Comparison of ENCODE assay signal across 31 cellular contexts in the genomic region with DNA sequence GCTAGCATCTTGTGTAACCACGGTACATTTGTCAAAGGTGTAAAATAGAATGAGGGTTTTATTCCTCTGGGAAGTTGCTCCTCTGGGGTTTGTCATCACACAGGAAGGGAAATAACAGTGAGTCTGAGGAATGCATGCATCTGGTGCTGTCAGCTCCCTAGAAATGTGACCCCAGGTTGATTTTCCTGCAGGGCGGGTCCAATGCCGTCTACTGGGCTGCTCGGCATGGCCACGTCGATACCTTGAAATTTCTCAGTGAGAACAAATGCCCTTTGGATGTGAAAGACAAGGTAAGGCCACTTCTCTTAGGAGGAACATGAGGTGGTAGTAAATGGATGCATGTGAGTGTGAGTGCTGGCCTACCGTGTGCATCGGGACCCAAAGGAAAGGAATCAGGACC.
"Had no signal": no experiment of that assay in that cellular context is flagged by ENCODE, and none has a peak within 500 bp of the region (broad histone marks: within the 10 kb centered on the region; RNA-seq: fewer than 3 reads in every experiment).

No MANE protein-coding gene starts in this region.

- FAIRE-seq: endometrium, islet of Langerhans had no signal

- H3K36me3 ChIP-seq: prostate gland, right atrium auricular region, vagina had no signal

- H3K27ac Mint-ChIP-seq: effector memory CD8-positive, alpha-beta T cell; memory B cell; naive thymus-derived CD4-positive, alpha-beta T cell; stimulated activated naive CD8-positive, alpha-beta T cell treated with anti-CD3 and anti-CD28 coated beads, Interleukin-15, amount 100 ng/mL, for 72 hours had no signal

- H3K4me1 ChIP-seq: esophagus squamous epithelium, prostate gland, suprapubic skin, transverse colon had no signal

- H3K36me3 Mint-ChIP-seq: memory B cell had no signal

- H3K9me3 Mint-ChIP-seq: effector memory CD8-positive, alpha-beta T cell; memory B cell; naive thymus-derived CD4-positive, alpha-beta T cell; stimulated activated naive CD8-positive, alpha-beta T cell treated with anti-CD3 and anti-CD28 coated beads, Interleukin-15, amount 100 ng/mL, for 72 hours had no signal

- H3K27me3 ChIP-seq: esophagus squamous epithelium, heart right ventricle, right atrium auricular region, suprapubic skin, transverse colon, vagina had no signal

- ATAC-seq: effector memory CD8-positive, alpha-beta T cell; heart right ventricle; left lobe of liver; naive thymus-derived CD4-positive, alpha-beta T cell; sciatic nerve; stimulated activated naive CD8-positive, alpha-beta T cell treated with anti-CD3 and anti-CD28 coated beads, Interleukin-15, amount 100 ng/mL, for 72 hours had no signal

- H3K4me1 Mint-ChIP-seq: memory B cell; stimulated activated naive CD8-positive, alpha-beta T cell treated with anti-CD3 and anti-CD28 coated beads, Interleukin-15, amount 100 ng/mL, for 72 hours had no signal

- H3K27me3 Mint-ChIP-seq: stimulated activated naive CD8-positive, alpha-beta T cell treated with anti-CD3 and anti-CD28 coated beads, Interleukin-15, amount 100 ng/mL, for 72 hours had no signal

- H3K4me3 ChIP-seq: esophagus squamous epithelium, heart right ventricle, lung, prostate gland, right atrium auricular region, smooth muscle cell, suprapubic skin, transverse colon, vagina had no signal

- H3K4me3 Mint-ChIP-seq: effector memory CD8-positive, alpha-beta T cell; memory B cell; naive thymus-derived CD4-positive, alpha-beta T cell; stimulated activated naive CD8-positive, alpha-beta T cell treated with anti-CD3 and anti-CD28 coated beads, Interleukin-15, amount 100 ng/mL, for 72 hours had no signal

- H3K9me3 ChIP-seq: esophagus squamous epithelium, heart right ventricle, prostate gland, right atrium auricular region, suprapubic skin, transverse colon, vagina had no signal

- H3K27ac ChIP-seq: esophagus squamous epithelium, heart right ventricle, parathyroid adenoma, prostate gland, right atrium auricular region, suprapubic skin, transverse colon, vagina had no signal

- DNase-seq: cortex of kidney; effector memory CD8-positive, alpha-beta T cell; erythroblast; esophagus squamous epithelium; foreskin melanocyte; glutamatergic neuron; heart right ventricle; hippocampal formation; kidney glomerular epithelial cell; midbrain; naive thymus-derived CD4-positive, alpha-beta T cell; occipital lobe; stimulated activated CD4-positive, alpha-beta T cell treated with anti-CD3 and anti-CD28 coated beads, Interleukin-12 subunit alpha, Interleukin-12 subunit beta, amount 100 ng/mL, for 4 hours; stimulated activated CD4-positive, alpha-beta T cell treated with anti-CD3 and anti-CD28 coated beads, Interleukin-1b, Interleukin-23, amount 100 ng/mL, for 48 hours; stimulated activated CD4-positive, alpha-beta T cell treated with anti-CD3 and anti-CD28 coated beads, Interleukin-4, amount 100 ng/mL, for 1 hour; stimulated activated CD8-positive, alpha-beta memory T cell treated with anti-CD3 and anti-CD28 coated beads, Interleukin-4, amount 100 ng/mL, for 48 hours; stimulated activated naive CD4-positive, alpha-beta T cell; stimulated activated naive CD8-positive, alpha-beta T cell treated with anti-CD3 and anti-CD28 coated beads, Interleukin-15, amount 100 ng/mL, for 72 hours; transverse colon had no signal
